Comparison of ENCODE assay signal across 2 cellular contexts in the genomic region with DNA sequence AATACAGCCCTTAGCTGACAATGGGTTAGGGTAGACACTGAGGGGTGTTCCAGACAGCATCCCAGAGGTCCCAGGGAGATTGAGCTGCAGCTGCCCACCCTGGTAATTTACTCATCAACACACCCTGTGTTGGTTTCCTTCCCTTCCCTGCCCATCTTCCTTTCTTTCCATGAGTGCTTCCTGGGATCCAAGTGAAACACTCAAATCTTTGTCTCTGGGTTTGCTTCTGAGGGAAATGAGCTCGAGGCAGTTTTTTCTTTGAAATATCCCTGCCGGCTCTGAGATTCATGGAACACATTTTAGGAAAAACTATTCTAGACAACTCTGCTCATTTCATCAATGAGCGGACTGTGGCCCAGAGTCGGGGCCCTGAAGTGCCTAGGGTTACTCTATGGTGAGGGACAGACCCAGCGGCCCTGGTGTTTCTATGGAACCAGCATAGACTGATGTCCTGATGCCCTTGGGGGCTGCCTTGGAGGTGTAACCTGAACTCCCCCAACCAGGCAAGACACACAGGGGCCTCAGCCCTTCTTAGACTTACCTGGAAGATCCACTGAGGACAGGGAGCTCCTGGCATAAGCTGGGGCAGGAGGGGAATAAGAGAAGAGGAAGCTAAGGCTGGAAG.
TF ChIP-seq lines count a peak whose summit lies in the region.

No MANE protein-coding gene starts in this region.

TF ChIP-seq in IMR-90, 13 proteins besides CTCF, POLR2A, EP300 and RAD21:
- no peak for TF ChIP-seq BHLHE40 (IDR thresholded peaks at IDR 0.05; ENCODE audit: low read depth, low read length)
- TF ChIP-seq CEBPB (IDR thresholded peaks at IDR 0.05; ENCODE audit: low read depth, low read length), result no peak
- TF ChIP-seq, protein P1, sequence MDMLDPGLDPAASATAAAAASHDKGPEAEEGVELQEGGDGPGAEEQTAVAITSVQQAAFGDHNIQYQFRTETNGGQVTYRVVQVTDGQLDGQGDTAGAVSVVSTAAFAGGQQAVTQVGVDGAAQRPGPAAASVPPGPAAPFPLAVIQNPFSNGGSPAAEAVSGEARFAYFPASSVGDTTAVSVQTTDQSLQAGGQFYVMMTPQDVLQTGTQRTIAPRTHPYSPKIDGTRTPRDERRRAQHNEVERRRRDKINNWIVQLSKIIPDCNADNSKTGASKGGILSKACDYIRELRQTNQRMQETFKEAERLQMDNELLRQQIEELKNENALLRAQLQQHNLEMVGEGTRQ (IDR thresholded peaks at IDR 0.05; ENCODE audit: low read depth, low read length), result no peak
- TF ChIP-seq MXI1 (IDR thresholded peaks at IDR 0.05; ENCODE audit: borderline replicate concordance, low read depth, low read length), result no peak
- no peak for TF ChIP-seq SMC3 (IDR thresholded peaks at IDR 0.05; ENCODE audit: low read depth, low read length)
- no peak for TF ChIP-seq MAZ (IDR thresholded peaks at IDR 0.05; ENCODE audit: borderline replicate concordance, low read depth, low read length)
TF ChIP-seq in IMR-90: peak in this region for 0.

TF ChIP-seq in endothelial cell of umbilical vein, 7 proteins besides CTCF, POLR2A, EP300 and RAD21:
- TF ChIP-seq, protein P2, sequence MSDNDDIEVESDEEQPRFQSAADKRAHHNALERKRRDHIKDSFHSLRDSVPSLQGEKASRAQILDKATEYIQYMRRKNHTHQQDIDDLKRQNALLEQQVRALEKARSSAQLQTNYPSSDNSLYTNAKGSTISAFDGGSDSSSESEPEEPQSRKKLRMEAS (IDR thresholded peaks at IDR 0.05; ENCODE audit: insufficient read depth, insufficient read length), result no peak
- TF ChIP-seq POLR2AphosphoS5 (IDR thresholded peaks at IDR 0.05; ENCODE audit: insufficient read depth, low read depth, low read length), result no peak
- TF ChIP-seq GATA2 (IDR thresholded peaks at IDR 0.05; ENCODE audit: insufficient read depth, insufficient read length, low read depth, low read length), result no peak
- no peak for TF ChIP-seq JUN (IDR thresholded peaks at IDR 0.05; ENCODE audit: borderline replicate concordance, insufficient read depth, insufficient read length, low read depth)
- no peak for TF ChIP-seq MYC (IDR thresholded peaks at IDR 0.05; ENCODE audit: low read depth, low read length)
